12 cellular contexts compared by ENCODE assay signal in the genomic region with DNA sequence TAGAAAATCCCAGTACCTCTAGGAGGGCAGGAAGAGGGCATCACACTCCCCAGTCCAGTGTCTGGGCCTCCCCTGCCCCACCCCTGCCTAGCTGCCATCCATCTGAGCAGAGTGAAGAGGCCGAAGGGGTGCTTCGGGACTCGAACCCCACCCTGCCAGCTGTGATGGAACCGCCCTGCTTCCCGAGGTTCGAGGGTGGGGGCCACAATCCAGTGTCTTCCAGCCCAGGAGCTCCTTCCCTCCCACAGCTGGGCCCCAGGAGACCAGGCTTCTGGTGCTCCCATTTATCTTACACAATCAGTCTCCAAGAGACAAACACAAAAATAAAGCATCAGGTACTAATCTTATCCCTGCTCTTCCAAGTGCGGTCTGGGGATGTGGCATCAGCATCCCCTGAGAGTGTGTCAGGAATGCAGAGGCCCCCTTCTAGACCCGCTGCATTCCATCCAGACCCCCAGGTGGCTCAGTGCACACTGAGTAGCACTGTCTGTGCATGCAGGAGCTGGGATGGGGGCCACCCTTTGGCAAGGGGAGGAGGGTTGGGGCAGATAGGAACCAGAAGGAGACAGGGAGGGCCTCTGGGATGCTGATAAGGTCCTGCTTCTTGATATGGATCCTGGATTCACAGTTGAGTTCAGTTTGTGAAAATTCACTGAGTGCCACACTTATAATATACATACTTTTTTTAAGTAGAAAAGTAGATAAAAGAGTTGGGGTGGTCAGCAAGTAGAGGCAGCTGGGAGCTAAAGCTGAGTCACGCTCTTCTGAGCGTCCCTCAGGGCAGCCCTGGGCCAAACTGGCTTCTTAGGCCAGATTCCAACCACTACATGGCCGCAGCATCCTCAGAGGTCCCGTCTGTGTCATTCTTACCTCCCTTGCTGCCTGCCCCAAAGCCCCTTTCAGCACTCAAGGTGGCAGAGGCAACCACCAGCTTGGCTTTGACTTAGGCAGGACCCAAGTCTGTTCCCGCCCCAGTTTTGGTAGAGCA.
"Had no signal": no experiment of that assay in that cellular context is flagged by ENCODE, and none has a peak within 500 bp of the region (broad histone marks: within the 10 kb centered on the region; RNA-seq: fewer than 3 reads in every experiment).

No MANE protein-coding gene starts in this region.

- H3K27ac Mint-ChIP-seq: activated naive CD8-positive, alpha-beta T cell treated with anti-CD3 and anti-CD28 coated beads, Interleukin-2, amount 10 ng/mL, durations not matched to agents 7 days and 5 days; mesothelial cell of epicardium had no signal

- H3K4me1 ChIP-seq: gastroesophageal sphincter, transverse colon had no signal

- FAIRE-seq: bronchial epithelial cell had no signal

- H3K9me3 ChIP-seq: gastroesophageal sphincter, transverse colon had no signal

- H3K27ac ChIP-seq: gastroesophageal sphincter, skin epidermis, transverse colon had no signal

- H3K4me3 ChIP-seq: gastroesophageal sphincter, skin epidermis, transverse colon had no signal

- H3K36me3 Mint-ChIP-seq: activated naive CD8-positive, alpha-beta T cell treated with anti-CD3 and anti-CD28 coated beads, Interleukin-2, amount 10 ng/mL, durations not matched to agents 7 days and 5 days; mesothelial cell of epicardium had no signal

- ATAC-seq: gastroesophageal sphincter had no signal

- DNase-seq: activated CD4-positive, alpha-beta T cell treated with anti-CD3 and anti-CD28 coated beads, Interleukin-2, amount 50 U/mL, for 48 hours; activated CD4-positive, CD25-positive, alpha-beta regulatory T cell treated with anti-CD3 and anti-CD28 coated beads, Interleukin-2, amount 50 U/mL, for 72 hours; activated naive CD8-positive, alpha-beta T cell treated with anti-CD3 and anti-CD28 coated beads, Interleukin-2, amount 10 ng/mL, durations not matched to agents 7 days and 5 days; aorta; kidney glomerular epithelial cell; retina; SW 1271; transverse colon had no signal

- H3K9me3 Mint-ChIP-seq: activated naive CD8-positive, alpha-beta T cell treated with anti-CD3 and anti-CD28 coated beads, Interleukin-2, amount 10 ng/mL, durations not matched to agents 7 days and 5 days; mesothelial cell of epicardium had no signal

- H3K4me3 Mint-ChIP-seq: activated naive CD8-positive, alpha-beta T cell treated with anti-CD3 and anti-CD28 coated beads, Interleukin-2, amount 10 ng/mL, durations not matched to agents 7 days and 5 days; mesothelial cell of epicardium had no signal

- H3K36me3 ChIP-seq: gastroesophageal sphincter, transverse colon had no signal

- H3K27me3 ChIP-seq: gastroesophageal sphincter, transverse colon had no signal

- H3K4me1 Mint-ChIP-seq: activated naive CD8-positive, alpha-beta T cell treated with anti-CD3 and anti-CD28 coated beads, Interleukin-2, amount 10 ng/mL, durations not matched to agents 7 days and 5 days had no signal
